Comparison of ENCODE assay signal across 1 cellular context in genomic region chr2:99662761-99663341, GRCh38.
TF ChIP-seq lines count a peak whose summit lies in the region.

No MANE protein-coding gene starts in this region.

TF ChIP-seq in SK-N-SH treated with all-trans-retinoic acid at 6 μM for 48 hours, 23 proteins besides CTCF, POLR2A, EP300 and RAD21 (continued from another document):
- TF ChIP-seq CSRNP3 (CRISPR knock-in tag; IDR thresholded peaks at IDR 0.05): peak; percentile 65; the same call in 1 of the 2 replicates
- TF ChIP-seq BACH2 (CRISPR knock-in tag; IDR thresholded peaks at IDR 0.05; ENCODE audit: borderline replicate concordance): no peak
